Comparison of ENCODE assay signal across 19 cellular contexts in the genomic region with DNA sequence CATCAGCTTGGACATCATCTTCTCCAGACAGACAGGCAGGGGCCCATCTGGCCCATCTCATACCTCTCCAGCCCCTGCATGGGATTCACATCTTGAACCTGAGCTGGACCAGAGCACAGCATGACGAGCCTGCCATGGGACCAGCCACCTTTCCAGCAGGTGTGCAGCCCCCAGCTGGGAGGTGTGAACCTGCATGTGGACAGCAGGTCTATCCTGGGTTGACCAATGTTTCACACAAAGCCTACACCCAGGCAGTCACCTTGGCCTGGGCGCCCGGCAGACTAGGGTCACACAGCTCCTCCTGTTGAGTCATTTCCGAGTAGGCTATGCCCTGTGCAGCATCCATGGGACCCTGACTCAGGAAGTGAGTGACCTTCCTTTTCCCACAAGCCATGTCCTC. TPM values are rescaled to one million over a fixed set of nuclear protein-coding genes. Genes with fewer than 3 reads are reported as not detected.
DNase-seq lines count a peak whose midpoint lies in the region; ATAC-seq, FAIRE-seq and TF ChIP-seq lines count a peak whose summit lies in the region.
"Had no signal": no experiment of that assay in that cellular context is flagged by ENCODE, and none has a peak within 500 bp of the region (broad histone marks: within the 10 kb centered on the region; RNA-seq: fewer than 3 reads in every experiment).

No MANE protein-coding gene starts in this region.

- H3K9me3 ChIP-seq in neural progenitor cell (ENCODE audit: low read depth): no peaks in the 10 kb centered on the region
- H3K9me3 ChIP-seq: pancreas, right atrium auricular region had no signal

- H3F3A ChIP-seq in neural progenitor cell (ENCODE audit: low read depth): peaks cover 17% of the 10 kb centered on the region

- H3K27me3 Mint-ChIP-seq in activated CD8-positive, alpha-beta T cell treated with anti-CD3 and anti-CD28 coated beads, Interleukin-2, amount 10 ng/mL, durations not matched to agents 7 days and 5 days (ENCODE audit: low read depth): no peaks in the 10 kb centered on the region
- no peaks in the 10 kb centered on the region for H3K27me3 Mint-ChIP-seq in activated CD8-positive, alpha-beta T cell treated with anti-CD3 and anti-CD28 coated beads for 36 hours
- H3K27me3 Mint-ChIP-seq in activated T-helper 2 cell treated with anti-CD3 and anti-CD28 coated beads, Interferon-gamma antibody, Interleukin-2, Interleukin-4, amounts not matched to agents 10 μg/mL and 5 μg/mL and 100 μg/mL, durations not matched to agents 14 hours and 24 hours and 36 hours (ENCODE audit: low read depth): no peaks in the 10 kb centered on the region
- peaks cover 2% of the 10 kb centered on the region for H3K27me3 Mint-ChIP-seq in neural progenitor cell (ENCODE audit: insufficient read depth, low read depth)

- H3K4me2 ChIP-seq in neural progenitor cell: no peak overlapping the region

- no peaks in the 10 kb centered on the region for H3K27me3 ChIP-seq in neural progenitor cell
- H3K27me3 ChIP-seq: pancreas, right atrium auricular region had no signal

- no peaks in the 10 kb centered on the region for H3K4me1 ChIP-seq in neural progenitor cell

- H3K27ac Mint-ChIP-seq in activated CD8-positive, alpha-beta T cell treated with anti-CD3 and anti-CD28 coated beads, Interleukin-2, amount 10 ng/mL, durations not matched to agents 7 days and 5 days: peak overlapping the region; percentile 66
- no peak overlapping the region for H3K27ac Mint-ChIP-seq in activated CD8-positive, alpha-beta T cell treated with anti-CD3 and anti-CD28 coated beads for 36 hours
- peak overlapping the region; percentile 69 for H3K27ac Mint-ChIP-seq in activated T-helper 2 cell treated with anti-CD3 and anti-CD28 coated beads, Interferon-gamma antibody, Interleukin-2, Interleukin-4, amounts not matched to agents 10 μg/mL and 5 μg/mL and 100 μg/mL, durations not matched to agents 14 hours and 24 hours and 36 hours
- H3K27ac Mint-ChIP-seq in neural progenitor cell: no peak overlapping the region

- CTCF ChIA-PET in activated CD8-positive, alpha-beta T cell treated with anti-CD3 and anti-CD28 coated beads, Interleukin-2, amount 10 ng/mL, durations not matched to agents 7 days and 5 days (lab: Charles Lee): interaction anchor here (1.0 to 8.7 kb wide), 6 partner anchors 9 to 154 kb away, joined by 3 to 162 read pairs (median 4); partner anchors contain the start of genes NDUFA13 and TSSK6
- CTCF ChIA-PET in activated CD8-positive, alpha-beta T cell treated with anti-CD3 and anti-CD28 coated beads for 36 hours (lab: Charles Lee): interaction anchor here (0.7 to 7.8 kb wide), 6 partner anchors 11 to 127 kb away, joined by 3 to 135 read pairs (median 4); no protein-coding TSS in a partner anchor

- H4K20me1 ChIP-seq in neural progenitor cell (ENCODE audit: low read depth): no peaks in the 10 kb centered on the region

- H3K36me3 ChIP-seq in neural progenitor cell: no peaks in the 10 kb centered on the region

- no peak for TF ChIP-seq CTCF in activated CD8-positive, alpha-beta T cell treated with anti-CD3 and anti-CD28 coated beads for 36 hours (IDR thresholded peaks at IDR 0.05)
- no peak for TF ChIP-seq CTCF in D721Med (IDR thresholded peaks at IDR 0.05; ENCODE audit: insufficient read depth, missing control alignments)
- TF ChIP-seq CTCF in neural progenitor cell (IDR thresholded peaks at IDR 0.05): no peak
- no peak for TF ChIP-seq CTCF in GM10266 (IDR thresholded peaks at IDR 0.05; ENCODE audit: control insufficient read depth, insufficient read depth, low read depth, missing control alignments)

- H3K9ac ChIP-seq in neural progenitor cell: no peak overlapping the region

- H3K4me3 Mint-ChIP-seq in activated CD8-positive, alpha-beta T cell treated with anti-CD3 and anti-CD28 coated beads, Interleukin-2, amount 10 ng/mL, durations not matched to agents 7 days and 5 days: no peak overlapping the region
- H3K4me3 Mint-ChIP-seq in activated CD8-positive, alpha-beta T cell treated with anti-CD3 and anti-CD28 coated beads for 36 hours: no peak overlapping the region
- H3K4me3 Mint-ChIP-seq in activated T-helper 2 cell treated with anti-CD3 and anti-CD28 coated beads, Interferon-gamma antibody, Interleukin-2, Interleukin-4, amounts not matched to agents 10 μg/mL and 5 μg/mL and 100 μg/mL, durations not matched to agents 14 hours and 24 hours and 36 hours (ENCODE audit: low read depth): no peak overlapping the region
- peak overlapping the region; percentile 24 for H3K4me3 Mint-ChIP-seq in neural progenitor cell
- H3K4me3 Mint-ChIP-seq: CD14-positive monocyte had no signal

- peaks cover 46% of the 10 kb centered on the region for H3K4me1 Mint-ChIP-seq in activated CD8-positive, alpha-beta T cell treated with anti-CD3 and anti-CD28 coated beads, Interleukin-2, amount 10 ng/mL, durations not matched to agents 7 days and 5 days (ENCODE audit: low read depth)
- peaks cover 32% of the 10 kb centered on the region for H3K4me1 Mint-ChIP-seq in activated CD8-positive, alpha-beta T cell treated with anti-CD3 and anti-CD28 coated beads for 36 hours (ENCODE audit: low read depth)
- H3K4me1 Mint-ChIP-seq in activated T-helper 2 cell treated with anti-CD3 and anti-CD28 coated beads, Interferon-gamma antibody, Interleukin-2, Interleukin-4, amounts not matched to agents 10 μg/mL and 5 μg/mL and 100 μg/mL, durations not matched to agents 14 hours and 24 hours and 36 hours (ENCODE audit: low read depth): peaks cover 20% of the 10 kb centered on the region
- peaks cover 10% of the 10 kb centered on the region for H3K4me1 Mint-ChIP-seq in neural progenitor cell

- H3K79me2 ChIP-seq in neural progenitor cell (ENCODE audit: low read depth): no peaks in the 10 kb centered on the region

- no peak for ATAC-seq in activated CD8-positive, alpha-beta T cell treated with anti-CD3 and anti-CD28 coated beads, Interleukin-2, amount 10 ng/mL, durations not matched to agents 7 days and 5 days
- no peak for ATAC-seq in activated CD8-positive, alpha-beta T cell treated with anti-CD3 and anti-CD28 coated beads for 36 hours
- ATAC-seq in HG03095 (IDR thresholded peaks at IDR 0.05; ENCODE audit: unreplicated experiment): no peak
- no peak for ATAC-seq in activated CD4-positive, CD25-positive, alpha-beta regulatory T cell treated with anti-CD3 and anti-CD28 coated beads, Interleukin-2, amount 50 U/mL, for 24 hours

- no peak overlapping the region for H3K27ac ChIP-seq in neural progenitor cell
- H3K27ac ChIP-seq: pancreas, right atrium auricular region had no signal

- no peak overlapping the region for H3K4me3 ChIP-seq in neural progenitor cell
- H3K4me3 ChIP-seq: pancreas, right atrium auricular region had no signal

- no peak overlapping the region for H2AFZ ChIP-seq in neural progenitor cell (replicated peaks)

- no peaks in the 10 kb centered on the region for H3K9me3 Mint-ChIP-seq in activated CD8-positive, alpha-beta T cell treated with anti-CD3 and anti-CD28 coated beads, Interleukin-2, amount 10 ng/mL, durations not matched to agents 7 days and 5 days (ENCODE audit: insufficient read depth)
- H3K9me3 Mint-ChIP-seq in activated CD8-positive, alpha-beta T cell treated with anti-CD3 and anti-CD28 coated beads for 36 hours: no peaks in the 10 kb centered on the region
- no peaks in the 10 kb centered on the region for H3K9me3 Mint-ChIP-seq in activated T-helper 2 cell treated with anti-CD3 and anti-CD28 coated beads, Interferon-gamma antibody, Interleukin-2, Interleukin-4, amounts not matched to agents 10 μg/mL and 5 μg/mL and 100 μg/mL, durations not matched to agents 14 hours and 24 hours and 36 hours
- H3K9me3 Mint-ChIP-seq in neural progenitor cell: no peaks in the 10 kb centered on the region
- H3K9me3 Mint-ChIP-seq: H9 had no signal

- H3K36me3 Mint-ChIP-seq in activated CD8-positive, alpha-beta T cell treated with anti-CD3 and anti-CD28 coated beads, Interleukin-2, amount 10 ng/mL, durations not matched to agents 7 days and 5 days (ENCODE audit: low read depth): peaks cover 8% of the 10 kb centered on the region
- H3K36me3 Mint-ChIP-seq in activated CD8-positive, alpha-beta T cell treated with anti-CD3 and anti-CD28 coated beads for 36 hours (ENCODE audit: low read depth): peaks cover 2% of the 10 kb centered on the region
- peaks cover 4% of the 10 kb centered on the region for H3K36me3 Mint-ChIP-seq in activated T-helper 2 cell treated with anti-CD3 and anti-CD28 coated beads, Interferon-gamma antibody, Interleukin-2, Interleukin-4, amounts not matched to agents 10 μg/mL and 5 μg/mL and 100 μg/mL, durations not matched to agents 14 hours and 24 hours and 36 hours (ENCODE audit: low read depth)
- H3K36me3 Mint-ChIP-seq in neural progenitor cell: peaks cover 6% of the 10 kb centered on the region

- POLR2A ChIA-PET in activated CD8-positive, alpha-beta T cell treated with anti-CD3 and anti-CD28 coated beads, Interleukin-2, amount 10 ng/mL, durations not matched to agents 7 days and 5 days (lab: Charles Lee): interaction anchor here (1.0 to 1.1 kb wide), 2 partner anchors 11 to 128 kb away, joined by 3 to 4 read pairs; no protein-coding TSS in a partner anchor
- POLR2A ChIA-PET in activated CD8-positive, alpha-beta T cell treated with anti-CD3 and anti-CD28 coated beads for 36 hours (lab: Charles Lee): interaction anchor here (0.7 to 1.3 kb wide), 4 partner anchors 18 to 97 kb away, joined by 3 to 4 read pairs (median 4); partner anchors contain the start of gene GATAD2A

- intact Hi-C loops in activated CD8-positive, alpha-beta T cell treated with anti-CD3 and anti-CD28 coated beads for 36 hours (cut with micrococcal nuclease): no loop called here
- intact Hi-C loops in activated T-helper 2 cell treated with anti-CD3 and anti-CD28 coated beads, Interferon-gamma antibody, Interleukin-2, Interleukin-4, amounts not matched to agents 10 μg/mL and 5 μg/mL and 100 μg/mL, durations not matched to agents 14 hours and 24 hours and 36 hours (cut with micrococcal nuclease): no loop called here

- FAIRE-seq in D721Med (lab: Jason Lieb, UNC): no peak
- FAIRE-seq: pancreas had no signal

- DNase-seq in activated CD8-positive, alpha-beta T cell treated with anti-CD3 and anti-CD28 coated beads, Interleukin-2, amount 10 ng/mL, durations not matched to agents 7 days and 5 days: no peak
- no peak for DNase-seq in activated CD8-positive, alpha-beta T cell treated with anti-CD3 and anti-CD28 coated beads for 36 hours
- DNase-seq in D721Med (ENCODE audit: insufficient read length, low spot score): peak; percentile 13
- no peak for DNase-seq in activated T-helper 2 cell treated with anti-CD3 and anti-CD28 coated beads, Interferon-gamma antibody, Interleukin-2, Interleukin-4, amounts not matched to agents 10 μg/mL and 5 μg/mL and 100 μg/mL, durations not matched to agents 14 hours and 24 hours and 36 hours (ENCODE audit: low spot score)
- no peak for DNase-seq in neural progenitor cell (ENCODE audit: low spot score)
- DNase-seq in GM10266 (ENCODE audit: extremely low spot score): no peak
- DNase-seq: activated CD8-positive, alpha-beta memory T cell treated with anti-CD3 and anti-CD28 coated beads, Interleukin-2, amount 50 U/mL, for 4 hours; DMS 273 treated with DMSO at 0.1 percent for 48 hours; H9; mesenchymal stem cell; NCI-H2171; NCI-H526; RPMI8226; trophoblast cell had no signal

RNA-seq across cellular contexts. Expression of gene MAU2, which starts 41.4 kb away (rescaled TPM):
- 10 to 100 TPM; 67.0 to 67.4 TPM for total RNA-seq in activated CD8-positive, alpha-beta T cell treated with anti-CD3 and anti-CD28 coated beads, Interleukin-2, amount 10 ng/mL, durations not matched to agents 7 days and 5 days
- 10 to 100 TPM; 38.4 to 39.4 TPM for total RNA-seq in activated CD8-positive, alpha-beta T cell treated with anti-CD3 and anti-CD28 coated beads for 36 hours
- total RNA-seq in activated T-helper 2 cell treated with anti-CD3 and anti-CD28 coated beads, Interferon-gamma antibody, Interleukin-2, Interleukin-4, amounts not matched to agents 10 μg/mL and 5 μg/mL and 100 μg/mL, durations not matched to agents 14 hours and 24 hours and 36 hours: 55.3 and 60.3 TPM in 2 replicates
- 35.0 and 47.3 TPM in 2 replicates for total RNA-seq in neural progenitor cell (ENCODE audit: low replicate concordance)

RNA-seq across cellular contexts. Expression of gene SUGP1, which starts 41.8 kb away (rescaled TPM):
- 10 to 100 TPM; 58.9 to 60.9 TPM for total RNA-seq in activated CD8-positive, alpha-beta T cell treated with anti-CD3 and anti-CD28 coated beads, Interleukin-2, amount 10 ng/mL, durations not matched to agents 7 days and 5 days
- total RNA-seq in activated CD8-positive, alpha-beta T cell treated with anti-CD3 and anti-CD28 coated beads for 36 hours: 10 to 100 TPM; 42.8 to 51.3 TPM
- 67.6 and 73.4 TPM in 2 replicates for total RNA-seq in activated T-helper 2 cell treated with anti-CD3 and anti-CD28 coated beads, Interferon-gamma antibody, Interleukin-2, Interleukin-4, amounts not matched to agents 10 μg/mL and 5 μg/mL and 100 μg/mL, durations not matched to agents 14 hours and 24 hours and 36 hours
- 46.1 and 46.9 TPM in 2 replicates for total RNA-seq in neural progenitor cell (ENCODE audit: low replicate concordance)

RNA-seq across cellular contexts. Expression of gene GATAD2A, which starts 43.4 kb away (rescaled TPM):
- 100 to 1,000 TPM; 180 TPM for total RNA-seq in activated CD8-positive, alpha-beta T cell treated with anti-CD3 and anti-CD28 coated beads, Interleukin-2, amount 10 ng/mL, durations not matched to agents 7 days and 5 days
- 100 to 1,000 TPM; 132 to 136 TPM for total RNA-seq in activated CD8-positive, alpha-beta T cell treated with anti-CD3 and anti-CD28 coated beads for 36 hours
- total RNA-seq in activated T-helper 2 cell treated with anti-CD3 and anti-CD28 coated beads, Interferon-gamma antibody, Interleukin-2, Interleukin-4, amounts not matched to agents 10 μg/mL and 5 μg/mL and 100 μg/mL, durations not matched to agents 14 hours and 24 hours and 36 hours: 125 and 128 TPM in 2 replicates
- total RNA-seq in neural progenitor cell (ENCODE audit: low replicate concordance): 37.9 and 49.8 TPM in 2 replicates

Comparison
In these comparisons a context has a peak if more than half of its experiments do, and no peak if none do; other contexts are left out.
1. H3K27ac Mint-ChIP-seq: peak in activated CD8-positive, alpha-beta T cell treated with anti-CD3 and anti-CD28 coated beads, Interleukin-2, amount 10 ng/mL, durations not matched to agents 7 days and 5 days (single experiment) and activated T-helper 2 cell treated with anti-CD3 and anti-CD28 coated beads, Interferon-gamma antibody, Interleukin-2, Interleukin-4, amounts not matched to agents 10 μg/mL and 5 μg/mL and 100 μg/mL, durations not matched to agents 14 hours and 24 hours and 36 hours (single experiment); none in activated CD8-positive, alpha-beta T cell treated with anti-CD3 and anti-CD28 coated beads for 36 hours (single experiment) and neural progenitor cell (single experiment).